1 cellular context compared by ENCODE assay signal in genomic region chr22:37454857-37455686, GRCh38.
A peak's percentile ranks its signal among the peaks of the same experiment; 100 is the strongest.
TF ChIP-seq lines count a peak whose summit lies in the region.

No MANE protein-coding gene starts in this region.

TF ChIP-seq in HepG2, 621 proteins besides CTCF, POLR2A, EP300 and RAD21 (continued from another document and continues in another):
- TF ChIP-seq ZNF687 (CRISPR knock-in tag; IDR thresholded peaks at IDR 0.05), result peak; percentile 83
- TF ChIP-seq GABPB1 (CRISPR knock-in tag; IDR thresholded peaks at IDR 0.05), result peak; percentile 27
- TF ChIP-seq SOX6 (IDR thresholded peaks at IDR 0.05), result no peak
- 0 out of 2 replicates have a peak, but pooled peaks have one; percentile 15 for TF ChIP-seq SOX6 (CRISPR knock-in tag; IDR thresholded peaks at IDR 0.05)
- TF ChIP-seq E2F1 (CRISPR knock-in tag; IDR thresholded peaks at IDR 0.05), result no peak
- no peak for TF ChIP-seq KAT7 (CRISPR knock-in tag; IDR thresholded peaks at IDR 0.05; ENCODE audit: borderline replicate concordance)
- no peak for TF ChIP-seq NONO (IDR thresholded peaks at IDR 0.05)
- TF ChIP-seq NONO (CRISPR knock-in tag; conservative IDR thresholded peaks at IDR 0.05), result 0 out of 2 replicates have a peak, but pooled peaks have one; percentile 30
- peak; percentile 72 for TF ChIP-seq SOX5 (CRISPR knock-in tag; IDR thresholded peaks at IDR 0.05; ENCODE audit: borderline replicate concordance)
- peak; percentile 78; the same call in 1 of the 2 replicates for TF ChIP-seq ZFP1 (CRISPR knock-in tag; IDR thresholded peaks at IDR 0.05)
- TF ChIP-seq SP1 (IDR thresholded peaks at IDR 0.05), result no peak
- TF ChIP-seq SP1 (CRISPR knock-in tag; IDR thresholded peaks at IDR 0.05), result peak; percentile 58; the same call in 1 of the 2 replicates
- peak; percentile 83 for TF ChIP-seq MNT (IDR thresholded peaks at IDR 0.05)
- peak; percentile 34; the same call in 1 of the 2 replicates for TF ChIP-seq NR2C2 (CRISPR knock-in tag; IDR thresholded peaks at IDR 0.05; ENCODE audit: borderline replicate concordance)
- TF ChIP-seq HOXA3 (CRISPR knock-in tag; IDR thresholded peaks at IDR 0.05), result peak; percentile 66; the same call in 1 of the 2 replicates
- TF ChIP-seq MIER2 (CRISPR knock-in tag; IDR thresholded peaks at IDR 0.05), result peak; percentile 80; the same call in 1 of the 2 replicates
- peak; percentile 81; the same call in 1 of the 2 replicates for TF ChIP-seq RXRB (CRISPR knock-in tag; IDR thresholded peaks at IDR 0.05; ENCODE audit: borderline replicate concordance)
- TF ChIP-seq ZNF432 (CRISPR knock-in tag; IDR thresholded peaks at IDR 0.05; ENCODE audit: borderline replicate concordance), result no peak
- peak; percentile 96 for TF ChIP-seq ZNF629 (CRISPR knock-in tag; conservative IDR thresholded peaks at IDR 0.05)
- no peak for TF ChIP-seq ZNF337 (CRISPR knock-in tag; IDR thresholded peaks at IDR 0.05; ENCODE audit: borderline replicate concordance, low read depth)
- TF ChIP-seq NRL (CRISPR knock-in tag; IDR thresholded peaks at IDR 0.05; ENCODE audit: borderline replicate concordance), result no peak
- 0 out of 2 replicates have a peak, but pooled peaks have one; percentile 24 for TF ChIP-seq KDM4B (CRISPR knock-in tag; IDR thresholded peaks at IDR 0.05)
- TF ChIP-seq CEBPB (IDR thresholded peaks at IDR 0.05; ENCODE audit: borderline replicate concordance, low read depth, low read length), result peak; percentile 70; the same call in 1 of the 2 replicates
- no peak for TF ChIP-seq DZIP1 (CRISPR knock-in tag; IDR thresholded peaks at IDR 0.05)
- peak; percentile 13; the same call in 1 of the 2 replicates for TF ChIP-seq ETV5 (CRISPR knock-in tag; IDR thresholded peaks at IDR 0.05; ENCODE audit: borderline replicate concordance)
- peak; percentile 48; the same call in 1 of the 2 replicates for TF ChIP-seq ZNF609 (CRISPR knock-in tag; IDR thresholded peaks at IDR 0.05; ENCODE audit: borderline replicate concordance)
- no peak for TF ChIP-seq HMG20B (CRISPR knock-in tag; conservative IDR thresholded peaks at IDR 0.05)
- peak; percentile 82; the same call in 1 of the 2 replicates for TF ChIP-seq FOXO1 (CRISPR knock-in tag; IDR thresholded peaks at IDR 0.05)
- peak; percentile 56; the same call in 1 of the 2 replicates for TF ChIP-seq NFE2L2 (IDR thresholded peaks at IDR 0.05; ENCODE audit: low read length)
- TF ChIP-seq ZNF781 (CRISPR knock-in tag; IDR thresholded peaks at IDR 0.05; ENCODE audit: borderline replicate concordance, not compliant biosample characterization), result no peak
- TF ChIP-seq ZNF350 (CRISPR knock-in tag; IDR thresholded peaks at IDR 0.05; ENCODE audit: borderline replicate concordance, low read depth), result peak; percentile 56; the same call in 1 of the 2 replicates
- TF ChIP-seq PREB (CRISPR knock-in tag; IDR thresholded peaks at IDR 0.05), result no peak
- peak; percentile 92 for TF ChIP-seq TEAD3 (CRISPR knock-in tag; optimal IDR thresholded peaks at IDR 0.05; ENCODE audit: borderline replicate concordance)
- TF ChIP-seq FOXK1 (CRISPR knock-in tag; IDR thresholded peaks at IDR 0.05; ENCODE audit: borderline replicate concordance, low read depth), result peak; percentile 78; the same call in 1 of the 2 replicates
- TF ChIP-seq PPARG (CRISPR knock-in tag; conservative IDR thresholded peaks at IDR 0.05), result 0 out of 2 replicates have a peak, but pooled peaks have one; percentile 29
- no peak for TF ChIP-seq NFAT5 (CRISPR knock-in tag; IDR thresholded peaks at IDR 0.05)
- no peak for TF ChIP-seq ZNF784 (CRISPR knock-in tag; IDR thresholded peaks at IDR 0.05; ENCODE audit: borderline replicate concordance)
